In genomic region chr19:11551603-11552235, GRCh38 we compare ENCODE assay signal across 9 cellular contexts. TPM values are rescaled to one million over a fixed set of nuclear protein-coding genes. Genes with fewer than 3 reads are reported as not detected.
DNase-seq lines count a peak whose midpoint lies in the region; ATAC-seq and TF ChIP-seq lines count a peak whose summit lies in the region.
"Had no signal": no experiment of that assay in that cellular context is flagged by ENCODE, and none has a peak within 500 bp of the region (broad histone marks: within the 10 kb centered on the region; RNA-seq: fewer than 3 reads in every experiment).

No MANE protein-coding gene starts in this region.

- intact Hi-C loops in esophagus muscularis mucosa (cut with DNase I) (no loop called here), posterior vena cava (cut with DNase I) (no loop called here), colonic mucosa (cut with DNase I) (no loop called here)

- no peaks in the 10 kb centered on the region for H3K27me3 ChIP-seq in esophagus muscularis mucosa
- no peaks in the 10 kb centered on the region for H3K27me3 ChIP-seq in colonic mucosa
- H3K27me3 ChIP-seq in effector memory CD4-positive, alpha-beta T cell (replicated peaks; ENCODE audit: control insufficient read depth, insufficient read depth, low read length, poor library complexity, severe bottlenecking) = no peaks in the 10 kb centered on the region

- TF ChIP-seq CTCF in LNCAP (IDR thresholded peaks at IDR 0.05) = peak; percentile 26; the same call in 1 of the 2 replicates
- peak; percentile 30 to 46 (median 46) for TF ChIP-seq CTCF in esophagus muscularis mucosa (IDR thresholded peaks at IDR 0.05)
- TF ChIP-seq CTCF in colonic mucosa (IDR thresholded peaks at IDR 0.05) = no peak

- peak overlapping the region in 3 of 4 donors; percentile 3 to 25 (median 14) for H3K4me3 ChIP-seq in esophagus muscularis mucosa
- no peak overlapping the region for H3K4me3 ChIP-seq in colonic mucosa
- no peak overlapping the region for H3K4me3 ChIP-seq in effector memory CD4-positive, alpha-beta T cell (ENCODE audit: insufficient read depth, low read depth, low read length, poor library complexity, severe bottlenecking)

- no peak overlapping the region for H3K9ac ChIP-seq in colonic mucosa (ENCODE audit: low read depth in 2 of 2, low read length in 2 of 2)

- 68% methylated on average over 4 of the region's 26 CpGs for WGBS in esophagus muscularis mucosa

- H3K4me1 ChIP-seq in esophagus muscularis mucosa = peaks cover 5 to 62% (median 44%) of the 10 kb centered on the region in 4 donors
- H3K4me1 ChIP-seq in colonic mucosa = no peaks in the 10 kb centered on the region
- no peaks in the 10 kb centered on the region for H3K4me1 ChIP-seq in effector memory CD4-positive, alpha-beta T cell (ENCODE audit: control insufficient read depth, insufficient read depth, low read length, poor library complexity, severe bottlenecking)

- no peak for TF ChIP-seq EP300 in esophagus muscularis mucosa (IDR thresholded peaks at IDR 0.05)

- no peaks in the 10 kb centered on the region for H3K9me3 ChIP-seq in esophagus muscularis mucosa
- no peaks in the 10 kb centered on the region for H3K9me3 ChIP-seq in colonic mucosa
- H3K9me3 ChIP-seq in effector memory CD4-positive, alpha-beta T cell (ENCODE audit: control insufficient read depth, low read length) = no peaks in the 10 kb centered on the region

- ATAC-seq in HG03442 (IDR thresholded peaks at IDR 0.05; ENCODE audit: unreplicated experiment) (no peak), GM21526 (IDR thresholded peaks at IDR 0.05; ENCODE audit: low FRiP score, unreplicated experiment) (no peak)

- H3K36me3 ChIP-seq in esophagus muscularis mucosa (peaks cover 47 to 87% (median 71%) of the 10 kb centered on the region in 4 donors), colonic mucosa (no peaks in the 10 kb centered on the region)
- H3K36me3 ChIP-seq in effector memory CD4-positive, alpha-beta T cell (ENCODE audit: control insufficient read depth, insufficient read depth, low read length) = peaks cover 29% of the 10 kb centered on the region

- DNase-seq in Daoy (ENCODE audit: low read depth) = peak; percentile 41
- no peak for DNase-seq in esophagus muscularis mucosa (ENCODE audit: extremely low spot score)
- DNase-seq in posterior vena cava (ENCODE audit: low spot score) = peak; percentile 88
- no peak for DNase-seq in colonic mucosa
- DNase-seq in effector memory CD4-positive, alpha-beta T cell = no peak
- DNase-seq: cortex of kidney had no signal

- no peak for TF ChIP-seq POLR2A in esophagus muscularis mucosa (IDR thresholded peaks at IDR 0.05; ENCODE audit: low read depth)

- H3K27ac ChIP-seq in esophagus muscularis mucosa (replicated peaks in 1 of 4) (peak overlapping the region; percentile 83 to 90 (median 89)), colonic mucosa (no peak overlapping the region)
- no peak overlapping the region for H3K27ac ChIP-seq in effector memory CD4-positive, alpha-beta T cell (ENCODE audit: insufficient read depth, low read length, poor library complexity, severe bottlenecking)

RNA-seq across cellular contexts. Expression of gene ELOF1, which starts 7.3 kb away (rescaled TPM):
- 79.0 and 99.9 TPM in 2 replicates for total RNA-seq in Daoy (2014; rRNA removed; shearing (Covaris generic))
- total RNA-seq in esophagus muscularis mucosa = 10 to 100 TPM; 27.0 to 39.1 (median 30.5) TPM
- 10 to 100 TPM; 23.2 to 36.9 TPM for total RNA-seq in posterior vena cava
- 10 to 100 TPM; 33.8 to 59.8 TPM for total RNA-seq in colonic mucosa

RNA-seq across cellular contexts. Expression of gene CNN1, which starts 13.1 kb away (rescaled TPM):
- total RNA-seq in Daoy (2014; rRNA removed; shearing (Covaris generic)) = 7.2 and 9.3 TPM in 2 replicates
- total RNA-seq in esophagus muscularis mucosa (1,000 to 10,000 TPM; 2,877 to 3,384 (median 2,954) TPM), posterior vena cava (1,000 to 10,000 TPM; 1,163 to 1,588 TPM), colonic mucosa (100 to 1,000 TPM in 1 of 2 donors, 10 to 100 TPM in 1; 10.7 to 354 TPM)

RNA-seq across cellular contexts. Expression of gene ECSIT, which starts 22.8 kb away (rescaled TPM):
- total RNA-seq in Daoy (2014; rRNA removed; shearing (Covaris generic)) = 66.3 and 96.0 TPM in 2 replicates
- 10 to 100 TPM; 72.7 to 97.5 (median 81.8) TPM for total RNA-seq in esophagus muscularis mucosa
- 10 to 100 TPM; 27.9 TPM for total RNA-seq in posterior vena cava
- total RNA-seq in colonic mucosa = 100 to 1,000 TPM in 1 of 2 donors, 10 to 100 TPM in 1; 62.8 to 124 TPM

RNA-seq across cellular contexts. Expression of gene ACP5, which starts 25.7 kb away (rescaled TPM):
- 0.45 and 0.97 TPM in 2 replicates for total RNA-seq in Daoy (2014; rRNA removed; shearing (Covaris generic))
- total RNA-seq in esophagus muscularis mucosa = 10 to 100 TPM in 3 of 4 donors, 1 to 10 TPM in 1; 7.3 to 16.0 (median 13.3) TPM
- total RNA-seq in posterior vena cava = 1 to 10 TPM; 5.5 to 8.4 TPM
- 10 to 100 TPM; 11.3 to 30.2 TPM for total RNA-seq in colonic mucosa

RNA-seq across cellular contexts. Expression of gene ZNF627, which starts 45.6 kb away (rescaled TPM):
- 15.4 and 23.0 TPM in 2 replicates for total RNA-seq in Daoy (2014; rRNA removed; shearing (Covaris generic))
- total RNA-seq in esophagus muscularis mucosa (10 to 100 TPM in 1 of 4 donors, 1 to 10 TPM in 3; 7.8 to 10.2 (median 7.9) TPM), posterior vena cava (1 to 10 TPM; 8.5 to 8.8 TPM), colonic mucosa (10 to 100 TPM in 1 of 2 donors, 1 to 10 TPM in 1; 7.6 to 10.3 TPM)

Comparison
In these comparisons a context has a peak if more than half of its experiments do, and no peak if none do; other contexts are left out.
1. DNase-seq: peak in Daoy (single experiment) and posterior vena cava (single experiment); none in esophagus muscularis mucosa (single experiment), colonic mucosa (single experiment) and effector memory CD4-positive, alpha-beta T cell (0 of 3).
2. H3K27ac ChIP-seq: peak in esophagus muscularis mucosa (4 of 4); none in colonic mucosa (single experiment) and effector memory CD4-positive, alpha-beta T cell (single experiment).
3. H3K4me3 ChIP-seq: peak in esophagus muscularis mucosa (3 of 4); none in colonic mucosa (single experiment) and effector memory CD4-positive, alpha-beta T cell (single experiment).